7 cellular contexts compared by ENCODE assay signal in genomic region chr1:1295154-1295923, GRCh38.
DNase-seq lines count a peak whose midpoint lies in the region; ATAC-seq lines count a peak whose summit lies in the region.
"Had no signal": no experiment of that assay in that cellular context is flagged by ENCODE, and none has a peak within 500 bp of the region (broad histone marks: within the 10 kb centered on the region; RNA-seq: fewer than 3 reads in every experiment).

No MANE protein-coding gene starts in this region.

- peak; percentile 45 for DNase-seq in COLO668 (lab: John Stamatoyannopoulos, UW; ENCODE audit: unreplicated experiment)
- DNase-seq: DMS79 treated with DMSO at 0.1 percent for 48 hours, GDM1, PC-9 had no signal

- ATAC-seq in HG03139 (IDR thresholded peaks at IDR 0.05; ENCODE audit: unreplicated experiment): no peak
- ATAC-seq: Right ventricle myocardium inferior, SK-N-SH treated with all-trans-retinoic acid at 6 μM for 48 hours had no signal
